Comparison of ENCODE assay signal across 36 cellular contexts in genomic region chr12:112230136-112230535, GRCh38.
"Had no signal": no experiment of that assay in that cellular context is flagged by ENCODE, and none has a peak within 500 bp of the region (broad histone marks: within the 10 kb centered on the region; RNA-seq: fewer than 3 reads in every experiment).

No MANE protein-coding gene starts in this region.

- H3K4me1 Mint-ChIP-seq: activated B cell treated with CpG ODN at 0.5 μM for 24 hours; activated CD4-positive, alpha-beta T cell treated with anti-CD3 and anti-CD28 coated beads, Interleukin-2, amount 10 ng/mL, durations not matched to agents 24 days and 14 days; activated naive CD4-positive, alpha-beta T cell treated with anti-CD3 and anti-CD28 coated beads, Interleukin-2, amount 10 ng/mL, durations not matched to agents 7 days and 5 days; activated naive CD4-positive, alpha-beta T cell treated with anti-CD3 and anti-CD28 coated beads, Interleukin-2, amount 50 U/mL, for 24 hours; activated T-helper 17 cell treated with anti-CD3 and anti-CD28 coated beads, Interleukin-2, amount 50 U/mL, for 72 hours; central memory CD8-positive, alpha-beta T cell had no signal

- DNase-seq: activated B cell treated with CpG ODN at 0.5 μM for 24 hours; activated CD4-positive, alpha-beta memory T cell treated with anti-CD3 and anti-CD28 coated beads for 36 hours; activated CD4-positive, alpha-beta T cell treated with anti-CD3 and anti-CD28 coated beads for 4 hours; activated CD4-positive, alpha-beta T cell treated with anti-CD3 and anti-CD28 coated beads, Interleukin-2, amount 10 ng/mL, durations not matched to agents 24 days and 14 days; activated CD4-positive, alpha-beta T cell treated with anti-CD3 and anti-CD28 coated beads, Interleukin-2, amount 50 U/mL, for 1 hour; activated CD4-positive, alpha-beta T cell treated with anti-CD3 and anti-CD28 coated beads, Interleukin-2, amount 50 U/mL, for 4 hours; activated CD4-positive, CD25-positive, alpha-beta regulatory T cell treated with anti-CD3 and anti-CD28 coated beads, Interleukin-2, amount 50 U/mL, for 72 hours; activated CD8-positive, alpha-beta memory T cell treated with anti-CD3 and anti-CD28 coated beads, Interleukin-2, amount 50 U/mL, for 4 hours; activated CD8-positive, alpha-beta T cell treated with anti-CD3 and anti-CD28 coated beads for 36 hours; activated effector memory CD4-positive, alpha-beta T cell treated with anti-CD3 and anti-CD28 coated beads, Interleukin-2, amount 50 U/mL, for 16 hours; activated naive CD4-positive, alpha-beta T cell treated with anti-CD3 and anti-CD28 coated beads, Interleukin-2, amount 10 ng/mL, durations not matched to agents 7 days and 5 days; activated naive CD4-positive, alpha-beta T cell treated with Interleukin-2 at 50 U/mL for 16 hours; activated T-cell treated with anti-CD3 and anti-CD28 coated beads for 4 hours; activated T-cell treated with anti-CD3 and anti-CD28 coated beads, Interleukin-2, amount 50 U/mL, for 1 hour; activated T-cell treated with anti-CD3 and anti-CD28 coated beads, Interleukin-2, amount 50 U/mL, for 4 hours; activated T-cell treated with anti-CD3 and anti-CD28 coated beads, Interleukin-2, amount 50 U/mL, for 72 hours; adrenal gland; amniotic stem cell; aorta; body of pancreas; brain microvascular endothelial cell; cerebellar nuclear complex; T-helper 1 cell; T-helper 2 cell; T-helper 9 cell had no signal

- H3K9me3 ChIP-seq: adrenal gland, body of pancreas, breast epithelium had no signal

- H3K4me1 ChIP-seq: adrenal gland, body of pancreas, breast epithelium had no signal

- H3K27me3 ChIP-seq: adrenal gland, body of pancreas, brain microvascular endothelial cell, breast epithelium had no signal

- H3K27ac Mint-ChIP-seq: activated B cell treated with CpG ODN at 0.5 μM for 24 hours; activated CD4-positive, alpha-beta memory T cell treated with anti-CD3 and anti-CD28 coated beads for 36 hours; activated CD4-positive, alpha-beta T cell treated with anti-CD3 and anti-CD28 coated beads, Interleukin-2, amount 10 ng/mL, durations not matched to agents 24 days and 14 days; activated CD8-positive, alpha-beta T cell treated with anti-CD3 and anti-CD28 coated beads for 36 hours; activated naive CD4-positive, alpha-beta T cell treated with anti-CD3 and anti-CD28 coated beads, Interleukin-2, amount 50 U/mL, for 24 hours; activated naive CD8-positive, alpha-beta T cell; activated T-cell treated with anti-CD3 and anti-CD28 coated beads, Interleukin-2, amount 50 U/mL, for 72 hours; activated T-helper 1 cell treated with anti-CD3 and anti-CD28 coated beads, Interleukin-12 subunit alpha, Interleukin-12 subunit beta, Interleukin-2, Interleukin-4 antibody, amounts not matched to agents 30 ng/mL and 10 ng/mL and 1 ng/mL, durations not matched to agents 14 hours and 24 hours and 36 hours; activated T-helper 17 cell treated with anti-CD3 and anti-CD28 coated beads, Interleukin-2, amount 50 U/mL, for 72 hours; T-helper 1 cell treated with Interleukin-12 subunit alpha and Interleukin-12 subunit beta and Interleukin-4 antibody, amounts not matched to agents 30 μg/mL and 1 μg/mL, for 36 hours; T-helper 2 cell treated with Interferon-gamma antibody and Interleukin-4, amounts not matched to agents 5 μg/mL and 100 μg/mL, for 36 hours had no signal

- H3K4me3 ChIP-seq: adrenal gland, body of pancreas, breast epithelium had no signal

- FAIRE-seq: astrocyte, TTC549 had no signal

- H3K9me3 Mint-ChIP-seq: activated B cell treated with CpG ODN at 0.5 μM for 24 hours; activated CD4-positive, alpha-beta memory T cell treated with anti-CD3 and anti-CD28 coated beads for 36 hours; activated CD4-positive, alpha-beta T cell treated with anti-CD3 and anti-CD28 coated beads, Interleukin-2, amount 10 ng/mL, durations not matched to agents 24 days and 14 days; activated CD8-positive, alpha-beta T cell treated with anti-CD3 and anti-CD28 coated beads for 36 hours; activated naive CD4-positive, alpha-beta T cell treated with anti-CD3 and anti-CD28 coated beads, Interleukin-2, amount 10 ng/mL, durations not matched to agents 7 days and 5 days; activated naive CD4-positive, alpha-beta T cell treated with anti-CD3 and anti-CD28 coated beads, Interleukin-2, amount 50 U/mL, for 24 hours; activated T-cell treated with anti-CD3 and anti-CD28 coated beads, Interleukin-2, amount 50 U/mL, for 4 hours; activated T-cell treated with anti-CD3 and anti-CD28 coated beads, Interleukin-2, amount 50 U/mL, for 72 hours; activated T-helper 1 cell treated with anti-CD3 and anti-CD28 coated beads, Interleukin-12 subunit alpha, Interleukin-12 subunit beta, Interleukin-2, Interleukin-4 antibody, amounts not matched to agents 30 ng/mL and 10 ng/mL and 1 ng/mL, durations not matched to agents 14 hours and 24 hours and 36 hours; activated T-helper 17 cell treated with anti-CD3 and anti-CD28 coated beads, Interleukin-2, amount 50 U/mL, for 72 hours; central memory CD8-positive, alpha-beta T cell; T-helper 1 cell treated with Interleukin-12 subunit alpha and Interleukin-12 subunit beta and Interleukin-4 antibody, amounts not matched to agents 30 μg/mL and 1 μg/mL, for 36 hours; T-helper 2 cell treated with Interferon-gamma antibody and Interleukin-4, amounts not matched to agents 5 μg/mL and 100 μg/mL, for 36 hours had no signal

- ATAC-seq: activated CD8-positive, alpha-beta T cell treated with anti-CD3 and anti-CD28 coated beads for 36 hours; activated T-cell treated with anti-CD3 and anti-CD28 coated beads, Interleukin-2, amount 50 U/mL, for 4 hours; activated T-cell treated with anti-CD3 and anti-CD28 coated beads, Interleukin-2, amount 50 U/mL, for 72 hours; activated T-helper 17 cell treated with anti-CD3 and anti-CD28 coated beads, Interleukin-2, amount 50 U/mL, for 72 hours; body of pancreas had no signal

- H3K4me3 Mint-ChIP-seq: activated B cell treated with CpG ODN at 0.5 μM for 24 hours; activated CD4-positive, alpha-beta memory T cell treated with anti-CD3 and anti-CD28 coated beads for 36 hours; activated CD4-positive, alpha-beta T cell treated with anti-CD3 and anti-CD28 coated beads, Interleukin-2, amount 10 ng/mL, durations not matched to agents 24 days and 14 days; activated CD8-positive, alpha-beta T cell treated with anti-CD3 and anti-CD28 coated beads for 36 hours; activated naive CD4-positive, alpha-beta T cell treated with anti-CD3 and anti-CD28 coated beads, Interleukin-2, amount 10 ng/mL, durations not matched to agents 7 days and 5 days; activated naive CD4-positive, alpha-beta T cell treated with anti-CD3 and anti-CD28 coated beads, Interleukin-2, amount 50 U/mL, for 24 hours; activated naive CD8-positive, alpha-beta T cell; activated T-cell treated with anti-CD3 and anti-CD28 coated beads, Interleukin-2, amount 50 U/mL, for 4 hours; activated T-cell treated with anti-CD3 and anti-CD28 coated beads, Interleukin-2, amount 50 U/mL, for 72 hours; activated T-helper 1 cell treated with anti-CD3 and anti-CD28 coated beads, Interleukin-12 subunit alpha, Interleukin-12 subunit beta, Interleukin-2, Interleukin-4 antibody, amounts not matched to agents 30 ng/mL and 10 ng/mL and 1 ng/mL, durations not matched to agents 14 hours and 24 hours and 36 hours; activated T-helper 17 cell treated with anti-CD3 and anti-CD28 coated beads, Interleukin-2, amount 50 U/mL, for 72 hours; central memory CD8-positive, alpha-beta T cell; T-helper 1 cell treated with Interleukin-12 subunit alpha and Interleukin-12 subunit beta and Interleukin-4 antibody, amounts not matched to agents 30 μg/mL and 1 μg/mL, for 36 hours; T-helper 2 cell treated with Interferon-gamma antibody and Interleukin-4, amounts not matched to agents 5 μg/mL and 100 μg/mL, for 36 hours had no signal

- H3K27ac ChIP-seq: adrenal gland, body of pancreas, brain microvascular endothelial cell, breast epithelium, VCaP had no signal

- H3K27me3 Mint-ChIP-seq: activated B cell treated with CpG ODN at 0.5 μM for 24 hours; activated CD4-positive, alpha-beta memory T cell treated with anti-CD3 and anti-CD28 coated beads for 36 hours; activated CD4-positive, alpha-beta T cell treated with anti-CD3 and anti-CD28 coated beads, Interleukin-2, amount 10 ng/mL, durations not matched to agents 24 days and 14 days; activated CD8-positive, alpha-beta T cell treated with anti-CD3 and anti-CD28 coated beads for 36 hours; activated naive CD4-positive, alpha-beta T cell treated with anti-CD3 and anti-CD28 coated beads, Interleukin-2, amount 10 ng/mL, durations not matched to agents 7 days and 5 days; activated naive CD4-positive, alpha-beta T cell treated with anti-CD3 and anti-CD28 coated beads, Interleukin-2, amount 50 U/mL, for 24 hours; activated naive CD8-positive, alpha-beta T cell; activated T-helper 17 cell treated with anti-CD3 and anti-CD28 coated beads, Interleukin-2, amount 50 U/mL, for 72 hours; central memory CD8-positive, alpha-beta T cell had no signal
